14 cellular contexts compared by ENCODE assay signal in genomic region chr15:60575995-60576394, GRCh38.
DNase-seq lines count a peak whose midpoint lies in the region; ATAC-seq, FAIRE-seq and TF ChIP-seq lines count a peak whose summit lies in the region.
"Had no signal": no experiment of that assay in that cellular context is flagged by ENCODE, and none has a peak within 500 bp of the region (broad histone marks: within the 10 kb centered on the region; RNA-seq: fewer than 3 reads in every experiment).

No MANE protein-coding gene starts in this region.

- H3K27me3 ChIP-seq in CD4-positive, alpha-beta memory T cell (ENCODE audit: insufficient read depth, low read length): no peaks in the 10 kb centered on the region
- no peaks in the 10 kb centered on the region for H3K27me3 ChIP-seq in GM12878 (replicated peaks in 1 of 2; ENCODE audit: control insufficient read depth in 2 of 2, insufficient read depth in 2 of 2, low read length in 1 of 2)
- H3K27me3 ChIP-seq: thyroid gland had no signal

- TF ChIP-seq CTCF in HFFc6 (IDR thresholded peaks at IDR 0.05) (no peak), GM12878 (IDR thresholded peaks at IDR 0.05 in 2 of 3, conservative IDR thresholded peaks at IDR 0.05 in 1 of 3; ENCODE audit: control insufficient read depth in 2 of 3, extremely low read depth in 1 of 3, insufficient read depth in 1 of 3, low read depth in 3 of 3, low read length in 3 of 3) (no peak), mucosa of descending colon (IDR thresholded peaks at IDR 0.05) (no peak)

- H4K20me1 ChIP-seq in GM12878 (ENCODE audit: control insufficient read depth, insufficient read depth): no peaks in the 10 kb centered on the region

- H3K4me1 ChIP-seq in CD4-positive, alpha-beta memory T cell (ENCODE audit: insufficient read depth, low read length): peaks cover 99% of the 10 kb centered on the region
- peaks cover 69% of the 10 kb centered on the region for H3K4me1 ChIP-seq in GM12878 (ENCODE audit: control insufficient read depth, insufficient read depth, low read length)
- no peaks in the 10 kb centered on the region for H3K4me1 ChIP-seq in mucosa of descending colon (ENCODE audit: low read depth)

- H3K4me2 ChIP-seq in GM12878 (ENCODE audit: control insufficient read depth, insufficient read depth): peak overlapping the region; percentile 80

- DNase-seq in CD4-positive, alpha-beta memory T cell: no peak
- DNase-seq in HFFc6: peak; percentile 47
- DNase-seq in GM12878 (ENCODE audit: low read depth, low spot score): no peak
- no peak for DNase-seq in mucosa of descending colon
- DNase-seq in stimulated activated naive CD4-positive, alpha-beta T cell (lab: John Stamatoyannopoulos, UW): no peak
- DNase-seq in NCI-H146 (lab: John Stamatoyannopoulos, UW): no peak
- no peak for DNase-seq in posterior vena cava (ENCODE audit: low spot score)
- DNase-seq: activated naive CD4-positive, alpha-beta T cell treated with anti-CD3 and anti-CD28 coated beads for 36 hours; effector CD4-positive, alpha-beta T cell; NCI-H1048; stimulated activated CD4-positive, alpha-beta T cell treated with anti-CD3 and anti-CD28 coated beads, Interleukin-4, amount 100 ng/mL, for 4 hours had no signal

- RAD21 ChIA-PET in GM12878 (lab: Charles Lee; ENCODE audit: unreplicated experiment): interaction anchor here (1.0 to 16.7 kb wide), 5 partner anchors 7 to 50 kb away, joined by 5 to 309 read pairs (median 10); no protein-coding TSS in a partner anchor

- in situ Hi-C loops in GM12878 (cut with MboI): no loop called here

- peak overlapping the region; percentile 92 to 100 (median 99) for H3K27ac Mint-ChIP-seq in CD4-positive, alpha-beta memory T cell
- peak overlapping the region; percentile 60 for H3K27ac Mint-ChIP-seq in HFFc6
- H3K27ac Mint-ChIP-seq: nephron had no signal

- TF ChIP-seq EP300 in GM12878 (IDR thresholded peaks at IDR 0.05; ENCODE audit: borderline replicate concordance in 1 of 2, control insufficient read depth in 1 of 2, low read depth in 2 of 2, low read length in 2 of 2): no peak

- H3K27ac ChIP-seq in CD4-positive, alpha-beta memory T cell (ENCODE audit: low read depth, low read length): peak overlapping the region; percentile 74
- H3K27ac ChIP-seq in GM12878 (ENCODE audit: control insufficient read depth, insufficient read depth): peak overlapping the region; percentile 84
- H3K27ac ChIP-seq: thyroid gland had no signal

- ATAC-seq in GM12878 (no peak), mucosa of descending colon (peak; percentile 56), HG03280 (IDR thresholded peaks at IDR 0.05; ENCODE audit: unreplicated experiment) (no peak)

- no TSS peak for BruUV-seq in GM12878 (replicated peaks; lab: Mats Ljungman, UMichigan)

- no peak overlapping the region for H3K4me3 ChIP-seq in CD4-positive, alpha-beta memory T cell (ENCODE audit: low read length in 2 of 2)
- H3K4me3 ChIP-seq in GM12878 (0 out of 2 replicates have a peak overlapping the region, but pooled peaks have one; percentile 12), mucosa of descending colon (no peak overlapping the region)
- H3K4me3 ChIP-seq: thyroid gland had no signal

- no peak overlapping the region for H3K9ac ChIP-seq in GM12878 (ENCODE audit: control insufficient read depth, insufficient read depth, low read length)

- no peaks in the 10 kb centered on the region for H3K9me3 ChIP-seq in CD4-positive, alpha-beta memory T cell (ENCODE audit: control insufficient read depth in 1 of 2, low read length in 2 of 2)
- H3K9me3 ChIP-seq in GM12878 (replicated peaks; ENCODE audit: control insufficient read depth, insufficient read depth, low read length) (no peaks in the 10 kb centered on the region), mucosa of descending colon (no peaks in the 10 kb centered on the region)
- H3K9me3 ChIP-seq: thyroid gland had no signal

- H3K9me3 Mint-ChIP-seq in CD4-positive, alpha-beta memory T cell: no peaks in the 10 kb centered on the region
- H3K9me3 Mint-ChIP-seq in HFFc6: no peaks in the 10 kb centered on the region
- H3K9me3 Mint-ChIP-seq: activated naive CD4-positive, alpha-beta T cell treated with anti-CD3 and anti-CD28 coated beads for 36 hours; nephron had no signal

- TF ChIP-seq POLR2A in GM12878 (IDR thresholded peaks at IDR 0.05; ENCODE audit: low read depth, low read length): no peak

- intact Hi-C loops in CD4-positive, alpha-beta memory T cell (cut with micrococcal nuclease): no loop called here
- intact Hi-C loops in GM12878 (cut with micrococcal nuclease; ENCODE audit: unreplicated experiment): no loop called here
- intact Hi-C loops in mucosa of descending colon (cut with DNase I, micrococcal nuclease): no loop called here
- intact Hi-C loops in posterior vena cava (cut with DNase I): no loop called here

- no peak overlapping the region for H2AFZ ChIP-seq in GM12878 (ENCODE audit: control insufficient read depth, low read depth, low read length)

- H3K27me3 Mint-ChIP-seq in CD4-positive, alpha-beta memory T cell: no peaks in the 10 kb centered on the region
- peaks cover 2% of the 10 kb centered on the region; the same call in 1 of the 2 replicates for H3K27me3 Mint-ChIP-seq in HFFc6 (ENCODE audit: insufficient read depth)

- H3K79me2 ChIP-seq in GM12878 (ENCODE audit: control insufficient read depth, insufficient read depth, low read length): peaks cover 89% of the 10 kb centered on the region

- WGBS in GM12878 (ENCODE audit: insufficient coverage, insufficient replicate concordance, low lambda C conversion rate, missing lambda C conversion rate): 85% methylated on average over 3 of the region's 3 CpGs

- peak; percentile 56 for FAIRE-seq in GM12878 (lab: Jason Lieb, UNC)

- POLR2A ChIA-PET in CD4-positive, alpha-beta memory T cell (lab: Charles Lee; ENCODE audit: partially characterized antibody): interaction anchor here (1.4 to 28.8 kb wide), 4 partner anchors 11 to 34 kb away, joined by 3 to 628 read pairs (median 210); no protein-coding TSS in a partner anchor
- POLR2A ChIA-PET in GM12878 (lab: Charles Lee): interaction anchor here (4.2 kb wide), 1 partner anchor 13 kb away, joined by 37 read pairs; no protein-coding TSS in a partner anchor

- H3K36me3 Mint-ChIP-seq in CD4-positive, alpha-beta memory T cell: peaks cover 21 to 51% of the 10 kb centered on the region in 2 donors
- H3K36me3 Mint-ChIP-seq in HFFc6 (ENCODE audit: low read depth): no peaks in the 10 kb centered on the region

- CTCF ChIA-PET in CD4-positive, alpha-beta memory T cell (lab: Charles Lee; ENCODE audit: partially characterized antibody): interaction anchor here (1.2 to 8.2 kb wide), 6 partner anchors 8 to 341 kb away, joined by 3 to 87 read pairs (median 4); no protein-coding TSS in a partner anchor
- CTCF ChIA-PET in GM12878 (lab: Yijun Ruan, JAX): interaction anchor here (0.8 to 10.1 kb wide), 7 partner anchors 10 to 330 kb away, joined by 3 to 143 read pairs (median 16); no protein-coding TSS in a partner anchor

- no peak for TF ChIP-seq RAD21 in GM12878 (IDR thresholded peaks at IDR 0.05; ENCODE audit: insufficient read depth, low read depth, low read length)

- H3K4me1 Mint-ChIP-seq in CD4-positive, alpha-beta memory T cell: peaks cover 79 to 96% (median 88%) of the 10 kb centered on the region in 4 donors
- H3K4me1 Mint-ChIP-seq in HFFc6 (ENCODE audit: low read depth): peaks cover 27% of the 10 kb centered on the region

- no peaks in the 10 kb centered on the region for H3K36me3 ChIP-seq in CD4-positive, alpha-beta memory T cell (ENCODE audit: insufficient read depth, low read length)
- H3K36me3 ChIP-seq in GM12878 (ENCODE audit: control insufficient read depth in 2 of 2, insufficient read depth in 2 of 2, low read length in 1 of 2) (no peaks in the 10 kb centered on the region), mucosa of descending colon (ENCODE audit: low read depth) (no peaks in the 10 kb centered on the region)
- H3K36me3 ChIP-seq: thyroid gland had no signal

- H3K4me3 Mint-ChIP-seq in CD4-positive, alpha-beta memory T cell: peak overlapping the region; percentile 21 to 94 (median 86)
- peak overlapping the region; percentile 53 for H3K4me3 Mint-ChIP-seq in HFFc6
- H3K4me3 Mint-ChIP-seq: activated naive CD4-positive, alpha-beta T cell treated with anti-CD3 and anti-CD28 coated beads for 36 hours; nephron had no signal

- SMC1A ChIA-PET in GM12878 (lab: Charles Lee; ENCODE audit: uncharacterized antibody, unreplicated experiment): interaction anchor here (1.0 to 18.4 kb wide), 10 partner anchors 7 to 324 kb away, joined by 3 to 480 read pairs (median 6); partner anchors contain the start of gene ICE2

TF ChIP-seq in GM12878, 131 proteins besides CTCF, POLR2A, EP300 and RAD21:
- TF ChIP-seq POLR2AphosphoS5 (IDR thresholded peaks at IDR 0.05; ENCODE audit: low read length) (peak; percentile 35; the same call in 1 of the 2 replicates), KLF5 (IDR thresholded peaks at IDR 0.05; ENCODE audit: partially characterized antibody) (no peak), NR2C2 (IDR thresholded peaks at IDR 0.05; ENCODE audit: borderline replicate concordance, control insufficient read depth, insufficient read length, low read depth) (no peak), SIN3A (IDR thresholded peaks at IDR 0.05; ENCODE audit: low read depth, low read length) (no peak)
- TF ChIP-seq, protein P1, sequence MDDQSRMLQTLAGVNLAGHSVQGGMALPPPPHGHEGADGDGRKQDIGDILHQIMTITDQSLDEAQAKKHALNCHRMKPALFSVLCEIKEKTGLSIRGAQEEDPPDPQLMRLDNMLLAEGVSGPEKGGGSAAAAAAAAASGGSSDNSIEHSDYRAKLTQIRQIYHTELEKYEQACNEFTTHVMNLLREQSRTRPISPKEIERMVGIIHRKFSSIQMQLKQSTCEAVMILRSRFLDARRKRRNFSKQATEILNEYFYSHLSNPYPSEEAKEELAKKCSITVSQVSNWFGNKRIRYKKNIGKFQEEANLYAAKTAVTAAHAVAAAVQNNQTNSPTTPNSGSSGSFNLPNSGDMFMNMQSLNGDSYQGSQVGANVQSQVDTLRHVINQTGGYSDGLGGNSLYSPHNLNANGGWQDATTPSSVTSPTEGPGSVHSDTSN (IDR thresholded peaks at IDR 0.05; ENCODE audit: insufficient replicate concordance, low read depth, low read length): no peak
